Comparison of ENCODE assay signal across 6 cellular contexts in genomic region chr16:18344634-18345033, GRCh38. TPM values are rescaled to one million over a fixed set of nuclear protein-coding genes. Genes with fewer than 3 reads are reported as not detected.
"Had no signal": no experiment of that assay in that cellular context is flagged by ENCODE, and none has a peak within 500 bp of the region (broad histone marks: within the 10 kb centered on the region; RNA-seq: fewer than 3 reads in every experiment).

No MANE protein-coding gene starts in this region.

RNA-seq across cellular contexts. Expression of gene NPIPA8, which starts 8.1 kb away (rescaled TPM):
- total RNA-seq: PC-3, PC-9, Right ventricle myocardium superior, RPMI7951, SJSA1, SK-MEL-5 had no signal
